Comparison of ENCODE assay signal across 11 cellular contexts in genomic region chrX:70954871-70955270, GRCh38. TPM values are rescaled to one million over a fixed set of nuclear protein-coding genes. Genes with fewer than 3 reads are reported as not detected.
"Had no signal": no experiment of that assay in that cellular context is flagged by ENCODE, and none has a peak within 500 bp of the region (broad histone marks: within the 10 kb centered on the region; RNA-seq: fewer than 3 reads in every experiment).

No MANE protein-coding gene starts in this region.

- H3K4me3 ChIP-seq: GM23338 had no signal

- H3K9ac ChIP-seq: KMS-11 had no signal

- H3K27ac Mint-ChIP-seq: GM23338 had no signal

- H3K27ac ChIP-seq: HL-60, KMS-11 had no signal

- H3K9me3 Mint-ChIP-seq: GM23338 had no signal

- H3K4me2 ChIP-seq: GM23338, KMS-11 had no signal

- H2AFZ ChIP-seq: GM23338 had no signal

- ATAC-seq: GM23338 had no signal

- H3K4me3 Mint-ChIP-seq: GM23338, H9 had no signal

- FAIRE-seq: H1, H54 had no signal

- DNase-seq: H9, HCEC 1CT, IMR-90, Karpas-422, KBM-7 had no signal

RNA-seq across cellular contexts. Expression of gene SLC7A3, which starts 24.0 kb away (rescaled TPM):
- total RNA-seq: HT1080, IMR-90 had no signal
- polyA plus RNA-seq: IMR-90 had no signal

RNA-seq across cellular contexts. Expression of gene TEX11, which starts 46.4 kb away (rescaled TPM):
- total RNA-seq: HT1080, IMR-90 had no signal
- polyA plus RNA-seq: IMR-90 had no signal
